41 cellular contexts compared by ENCODE assay signal in genomic region chr15:51783967-51784366, GRCh38.
"Had no signal": no experiment of that assay in that cellular context is flagged by ENCODE, and none has a peak within 500 bp of the region (broad histone marks: within the 10 kb centered on the region; RNA-seq: fewer than 3 reads in every experiment).

No MANE protein-coding gene starts in this region.

- H3K4me1 ChIP-seq: adrenal gland, ascending aorta, body of pancreas, breast epithelium had no signal

- DNase-seq: activated effector memory CD4-positive, alpha-beta T cell treated with anti-CD3 and anti-CD28 coated beads, Interleukin-2, amount 50 U/mL, for 16 hours; activated effector memory CD4-positive, alpha-beta T cell treated with Interleukin-2 at 50 U/mL for 16 hours; activated gamma-delta T cell; activated gamma-delta T cell treated with Interleukin-2 at 50 U/mL for 16 hours; activated naive CD4-positive, alpha-beta T cell; activated naive CD4-positive, alpha-beta T cell treated with anti-CD3 and anti-CD28 coated beads for 36 hours; activated naive CD4-positive, alpha-beta T cell treated with anti-CD3 and anti-CD28 coated beads, Interleukin-2, amount 10 ng/mL, durations not matched to agents 7 days and 5 days; activated naive CD4-positive, alpha-beta T cell treated with anti-CD3 and anti-CD28 coated beads, Interleukin-2, amount 50 U/mL, for 16 hours; activated naive CD4-positive, alpha-beta T cell treated with Interleukin-2 at 50 U/mL for 16 hours; activated naive CD8-positive, alpha-beta T cell treated with anti-CD3 and anti-CD28 coated beads for 36 hours; activated naive CD8-positive, alpha-beta T cell treated with anti-CD3 and anti-CD28 coated beads, Interleukin-2, amount 10 ng/mL, durations not matched to agents 7 days and 5 days; activated naive CD8-positive, alpha-beta T cell treated with anti-CD3 and anti-CD28 coated beads, Interleukin-2, amount 50 U/mL, for 24 hours; activated T-cell treated with anti-CD3 and anti-CD28 coated beads for 4 hours; activated T-cell treated with anti-CD3 and anti-CD28 coated beads, Interleukin-2, amount 50 U/mL, for 1 hour; activated T-cell treated with anti-CD3 and anti-CD28 coated beads, Interleukin-2, amount 50 U/mL, for 24 hours; activated T-cell treated with anti-CD3 and anti-CD28 coated beads, Interleukin-2, amount 50 U/mL, for 4 hours; activated T-cell treated with anti-CD3 and anti-CD28 coated beads, Interleukin-2, amount 50 U/mL, for 48 hours; activated T-cell treated with anti-CD3 and anti-CD28 coated beads, Interleukin-2, amount 50 U/mL, for 72 hours; adrenal gland; amniotic stem cell; amygdala; anterior cingulate cortex; aorta; body of pancreas; brain microvascular endothelial cell; caudate nucleus; central memory CD4-positive, alpha-beta T cell; cerebellar nuclear complex had no signal

- H3K27ac Mint-ChIP-seq: activated naive CD4-positive, alpha-beta T cell treated with anti-CD3 and anti-CD28 coated beads for 36 hours; activated naive CD4-positive, alpha-beta T cell treated with anti-CD3 and anti-CD28 coated beads, Interleukin-2, amount 10 ng/mL, durations not matched to agents 7 days and 5 days; activated naive CD4-positive, alpha-beta T cell treated with anti-CD3 and anti-CD28 coated beads, Interleukin-2, amount 50 U/mL, for 24 hours; activated naive CD4-positive, alpha-beta T cell treated with anti-CD3 and anti-CD28 coated beads, Interleukin-2, amount 50 U/mL, for 72 hours; activated naive CD8-positive, alpha-beta T cell; activated naive CD8-positive, alpha-beta T cell treated with anti-CD3 and anti-CD28 coated beads for 36 hours; activated naive CD8-positive, alpha-beta T cell treated with anti-CD3 and anti-CD28 coated beads, Interleukin-2, amount 10 ng/mL, durations not matched to agents 7 days and 5 days; activated naive CD8-positive, alpha-beta T cell treated with anti-CD3 and anti-CD28 coated beads, Interleukin-2, amount 50 U/mL, for 24 hours; activated T-cell treated with anti-CD3 and anti-CD28 coated beads, Interleukin-2, amount 50 U/mL, for 24 hours; activated T-cell treated with anti-CD3 and anti-CD28 coated beads, Interleukin-2, amount 50 U/mL, for 72 hours; activated T-helper 1 cell treated with anti-CD3 and anti-CD28 coated beads, Interleukin-12 subunit alpha, Interleukin-12 subunit beta, Interleukin-2, Interleukin-4 antibody, amounts not matched to agents 30 ng/mL and 10 ng/mL and 1 ng/mL, durations not matched to agents 14 hours and 24 hours and 36 hours; activated T-helper 17 cell treated with anti-CD3 and anti-CD28 coated beads, Interleukin-2, amount 50 U/mL, for 72 hours; activated T-helper 2 cell treated with anti-CD3 and anti-CD28 coated beads, Interferon-gamma antibody, Interleukin-2, Interleukin-4, amounts not matched to agents 10 μg/mL and 5 μg/mL and 100 μg/mL, durations not matched to agents 14 hours and 24 hours and 36 hours; brain had no signal

- H3K27ac ChIP-seq: adrenal gland, ascending aorta, body of pancreas, brain microvascular endothelial cell, breast epithelium, cardiac muscle cell had no signal

- FAIRE-seq: astrocyte, bronchial epithelial cell had no signal

- H3K27me3 ChIP-seq: adrenal gland, ascending aorta, body of pancreas, brain microvascular endothelial cell, breast epithelium, cardiac muscle cell had no signal

- H3K9me3 ChIP-seq: adrenal gland, ascending aorta, body of pancreas, breast epithelium had no signal

- ATAC-seq: activated naive CD4-positive, alpha-beta T cell treated with anti-CD3 and anti-CD28 coated beads, Interleukin-2, amount 50 U/mL, for 72 hours; activated naive CD8-positive, alpha-beta T cell treated with anti-CD3 and anti-CD28 coated beads, Interleukin-2, amount 50 U/mL, for 24 hours; activated T-cell treated with anti-CD3 and anti-CD28 coated beads, Interleukin-2, amount 50 U/mL, for 4 hours; activated T-cell treated with anti-CD3 and anti-CD28 coated beads, Interleukin-2, amount 50 U/mL, for 72 hours; activated T-helper 17 cell treated with anti-CD3 and anti-CD28 coated beads, Interleukin-2, amount 50 U/mL, for 72 hours; body of pancreas had no signal

- H3K36me3 ChIP-seq: brain microvascular endothelial cell, breast epithelium, cardiac muscle cell had no signal

- H3K27me3 Mint-ChIP-seq: activated naive CD4-positive, alpha-beta T cell treated with anti-CD3 and anti-CD28 coated beads, Interleukin-2, amount 10 ng/mL, durations not matched to agents 7 days and 5 days; activated naive CD4-positive, alpha-beta T cell treated with anti-CD3 and anti-CD28 coated beads, Interleukin-2, amount 50 U/mL, for 24 hours; activated naive CD8-positive, alpha-beta T cell; activated naive CD8-positive, alpha-beta T cell treated with anti-CD3 and anti-CD28 coated beads for 36 hours; activated naive CD8-positive, alpha-beta T cell treated with anti-CD3 and anti-CD28 coated beads, Interleukin-2, amount 10 ng/mL, durations not matched to agents 7 days and 5 days; activated naive CD8-positive, alpha-beta T cell treated with anti-CD3 and anti-CD28 coated beads, Interleukin-2, amount 50 U/mL, for 24 hours; activated T-cell treated with anti-CD3 and anti-CD28 coated beads, Interleukin-2, amount 50 U/mL, for 24 hours; activated T-helper 17 cell treated with anti-CD3 and anti-CD28 coated beads, Interleukin-2, amount 50 U/mL, for 72 hours; brain; central memory CD8-positive, alpha-beta T cell had no signal

- H3K4me3 ChIP-seq: adrenal gland, ascending aorta, body of pancreas, breast epithelium, cardiac muscle cell had no signal

- H3K9me3 Mint-ChIP-seq: activated naive CD4-positive, alpha-beta T cell treated with anti-CD3 and anti-CD28 coated beads for 36 hours; activated naive CD4-positive, alpha-beta T cell treated with anti-CD3 and anti-CD28 coated beads, Interleukin-2, amount 50 U/mL, for 24 hours; activated naive CD4-positive, alpha-beta T cell treated with anti-CD3 and anti-CD28 coated beads, Interleukin-2, amount 50 U/mL, for 72 hours; activated naive CD8-positive, alpha-beta T cell treated with anti-CD3 and anti-CD28 coated beads for 36 hours; activated naive CD8-positive, alpha-beta T cell treated with anti-CD3 and anti-CD28 coated beads, Interleukin-2, amount 10 ng/mL, durations not matched to agents 7 days and 5 days; activated naive CD8-positive, alpha-beta T cell treated with anti-CD3 and anti-CD28 coated beads, Interleukin-2, amount 50 U/mL, for 24 hours; activated T-cell treated with anti-CD3 and anti-CD28 coated beads, Interleukin-2, amount 50 U/mL, for 24 hours; activated T-cell treated with anti-CD3 and anti-CD28 coated beads, Interleukin-2, amount 50 U/mL, for 4 hours; activated T-cell treated with anti-CD3 and anti-CD28 coated beads, Interleukin-2, amount 50 U/mL, for 72 hours; activated T-helper 1 cell treated with anti-CD3 and anti-CD28 coated beads, Interleukin-12 subunit alpha, Interleukin-12 subunit beta, Interleukin-2, Interleukin-4 antibody, amounts not matched to agents 30 ng/mL and 10 ng/mL and 1 ng/mL, durations not matched to agents 14 hours and 24 hours and 36 hours; activated T-helper 17 cell treated with anti-CD3 and anti-CD28 coated beads, Interleukin-2, amount 50 U/mL, for 72 hours; activated T-helper 2 cell treated with anti-CD3 and anti-CD28 coated beads, Interferon-gamma antibody, Interleukin-2, Interleukin-4, amounts not matched to agents 10 μg/mL and 5 μg/mL and 100 μg/mL, durations not matched to agents 14 hours and 24 hours and 36 hours; central memory CD8-positive, alpha-beta T cell had no signal

- H3K4me3 Mint-ChIP-seq: activated naive CD4-positive, alpha-beta T cell treated with anti-CD3 and anti-CD28 coated beads for 36 hours; activated naive CD4-positive, alpha-beta T cell treated with anti-CD3 and anti-CD28 coated beads, Interleukin-2, amount 10 ng/mL, durations not matched to agents 7 days and 5 days; activated naive CD4-positive, alpha-beta T cell treated with anti-CD3 and anti-CD28 coated beads, Interleukin-2, amount 50 U/mL, for 24 hours; activated naive CD8-positive, alpha-beta T cell; activated naive CD8-positive, alpha-beta T cell treated with anti-CD3 and anti-CD28 coated beads for 36 hours; activated naive CD8-positive, alpha-beta T cell treated with anti-CD3 and anti-CD28 coated beads, Interleukin-2, amount 10 ng/mL, durations not matched to agents 7 days and 5 days; activated naive CD8-positive, alpha-beta T cell treated with anti-CD3 and anti-CD28 coated beads, Interleukin-2, amount 50 U/mL, for 24 hours; activated T-cell treated with anti-CD3 and anti-CD28 coated beads, Interleukin-2, amount 50 U/mL, for 24 hours; activated T-cell treated with anti-CD3 and anti-CD28 coated beads, Interleukin-2, amount 50 U/mL, for 4 hours; activated T-cell treated with anti-CD3 and anti-CD28 coated beads, Interleukin-2, amount 50 U/mL, for 72 hours; activated T-helper 1 cell treated with anti-CD3 and anti-CD28 coated beads, Interleukin-12 subunit alpha, Interleukin-12 subunit beta, Interleukin-2, Interleukin-4 antibody, amounts not matched to agents 30 ng/mL and 10 ng/mL and 1 ng/mL, durations not matched to agents 14 hours and 24 hours and 36 hours; activated T-helper 17 cell treated with anti-CD3 and anti-CD28 coated beads, Interleukin-2, amount 50 U/mL, for 72 hours; brain; central memory CD8-positive, alpha-beta T cell had no signal

- H3K4me1 Mint-ChIP-seq: activated naive CD4-positive, alpha-beta T cell treated with anti-CD3 and anti-CD28 coated beads, Interleukin-2, amount 10 ng/mL, durations not matched to agents 7 days and 5 days; activated naive CD4-positive, alpha-beta T cell treated with anti-CD3 and anti-CD28 coated beads, Interleukin-2, amount 50 U/mL, for 24 hours; activated naive CD8-positive, alpha-beta T cell treated with anti-CD3 and anti-CD28 coated beads for 36 hours; activated naive CD8-positive, alpha-beta T cell treated with anti-CD3 and anti-CD28 coated beads, Interleukin-2, amount 10 ng/mL, durations not matched to agents 7 days and 5 days; activated naive CD8-positive, alpha-beta T cell treated with anti-CD3 and anti-CD28 coated beads, Interleukin-2, amount 50 U/mL, for 24 hours; activated T-helper 17 cell treated with anti-CD3 and anti-CD28 coated beads, Interleukin-2, amount 50 U/mL, for 72 hours; brain; central memory CD8-positive, alpha-beta T cell had no signal
